13 cellular contexts compared by ENCODE assay signal in the genomic region with DNA sequence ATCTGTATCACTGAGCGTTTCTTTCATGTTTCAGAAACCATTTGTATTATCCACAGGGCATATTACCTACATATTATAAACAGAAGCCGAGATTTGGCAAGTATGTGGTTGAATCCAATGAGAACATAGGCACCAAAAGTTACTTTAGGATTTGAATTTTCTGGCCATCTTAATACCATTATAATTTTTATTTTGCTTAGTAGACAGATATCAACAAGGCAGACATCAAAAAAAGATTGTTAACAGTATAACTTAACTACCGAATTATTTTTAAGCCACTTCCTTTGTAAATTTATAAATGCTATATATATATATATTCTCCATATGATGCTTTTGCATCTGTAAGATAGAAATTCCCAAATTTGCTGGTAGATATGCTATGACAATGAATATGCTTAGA. TPM values are rescaled to one million over a fixed set of nuclear protein-coding genes. Genes with fewer than 3 reads are reported as not detected.
"Had no signal": no experiment of that assay in that cellular context is flagged by ENCODE, and none has a peak within 500 bp of the region (broad histone marks: within the 10 kb centered on the region; RNA-seq: fewer than 3 reads in every experiment).

No MANE protein-coding gene starts in this region.

- H3K27ac ChIP-seq: breast epithelium, ovary had no signal

- DNase-seq: activated CD4-positive, alpha-beta memory T cell treated with anti-CD3 and anti-CD28 coated beads, Interleukin-2, amount 10 ng/mL, durations not matched to agents 7 days and 5 days; activated gamma-delta T cell treated with Interleukin-2 at 50 U/mL for 16 hours; activated naive CD8-positive, alpha-beta T cell treated with anti-CD3 and anti-CD28 coated beads, Interleukin-2, amount 10 ng/mL, durations not matched to agents 7 days and 5 days; activated T-cell treated with anti-CD3 and anti-CD28 coated beads, Interleukin-2, amount 50 U/mL, for 48 hours; anterior cingulate cortex; esophagus squamous epithelium; foreskin fibroblast; kidney; naive thymus-derived CD4-positive, alpha-beta T cell; ovary; stomach; SW 1271 had no signal

- H3K4me1 ChIP-seq: breast epithelium had no signal

- H3K36me3 ChIP-seq: breast epithelium, esophagus squamous epithelium, ovary, stomach had no signal

- FAIRE-seq: kidney had no signal

- ATAC-seq: naive thymus-derived CD4-positive, alpha-beta T cell had no signal

- H3K9me3 ChIP-seq: breast epithelium, esophagus squamous epithelium, ovary, stomach had no signal

- H3K27me3 ChIP-seq: breast epithelium, ovary had no signal

RNA-seq across cellular contexts. Expression of a gene that starts 2.2 kb away (rescaled TPM):
- total RNA-seq: activated naive CD8-positive, alpha-beta T cell treated with anti-CD3 and anti-CD28 coated beads, Interleukin-2, amount 10 ng/mL, durations not matched to agents 7 days and 5 days had no signal
- polyA plus RNA-seq: naive thymus-derived CD4-positive, alpha-beta T cell had no signal
